17 cellular contexts compared by ENCODE assay signal in the genomic region with DNA sequence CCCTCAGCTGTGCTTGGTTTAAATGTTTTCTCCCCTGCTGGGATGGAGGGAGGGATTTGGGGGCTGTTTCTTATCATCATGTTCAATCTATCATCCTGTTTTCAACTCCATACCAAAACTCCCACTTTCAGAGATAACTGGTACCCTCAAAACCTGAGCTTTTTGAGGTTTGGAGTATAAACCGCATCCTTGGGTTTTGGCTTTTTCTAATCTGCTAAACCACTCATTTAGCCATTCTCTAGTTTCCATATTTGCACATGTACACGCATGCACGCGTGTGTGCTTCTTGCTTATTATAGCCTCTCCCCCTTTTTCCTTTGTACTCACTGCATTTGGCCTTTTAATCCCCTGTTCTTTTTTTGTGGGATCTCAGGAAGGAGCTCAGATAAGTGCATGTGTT.
DNase-seq lines count a peak whose midpoint lies in the region; ATAC-seq lines count a peak whose summit lies in the region.
"Had no signal": no experiment of that assay in that cellular context is flagged by ENCODE, and none has a peak within 500 bp of the region (broad histone marks: within the 10 kb centered on the region; RNA-seq: fewer than 3 reads in every experiment).

No MANE protein-coding gene starts in this region.

- no peaks in the 10 kb centered on the region for H3K36me3 Mint-ChIP-seq in stimulated activated naive CD8-positive, alpha-beta T cell treated with anti-CD3 and anti-CD28 coated beads, Interleukin-15, Interleukin-2, amounts not matched to agents 100 ng/mL and 50 ng/mL, for 24 hours (ENCODE audit: low read depth)
- no peaks in the 10 kb centered on the region for H3K36me3 Mint-ChIP-seq in T-cell
- H3K36me3 Mint-ChIP-seq in activated naive CD8-positive, alpha-beta T cell treated with anti-CD3 and anti-CD28 coated beads, Interleukin-2, amount 50 U/mL, for 24 hours (ENCODE audit: low read depth) = peaks cover 3% of the 10 kb centered on the region
- H3K36me3 Mint-ChIP-seq: memory B cell had no signal

- H3K9me3 Mint-ChIP-seq in stimulated activated naive CD8-positive, alpha-beta T cell treated with anti-CD3 and anti-CD28 coated beads, Interleukin-15, Interleukin-2, amounts not matched to agents 100 ng/mL and 50 ng/mL, for 24 hours = no peaks in the 10 kb centered on the region
- no peaks in the 10 kb centered on the region for H3K9me3 Mint-ChIP-seq in T-cell
- no peaks in the 10 kb centered on the region for H3K9me3 Mint-ChIP-seq in activated naive CD8-positive, alpha-beta T cell treated with anti-CD3 and anti-CD28 coated beads, Interleukin-2, amount 50 U/mL, for 24 hours
- H3K9me3 Mint-ChIP-seq: memory B cell had no signal

- peak overlapping the region; percentile 99 for H3K27ac Mint-ChIP-seq in stimulated activated naive CD8-positive, alpha-beta T cell treated with anti-CD3 and anti-CD28 coated beads, Interleukin-15, Interleukin-2, amounts not matched to agents 100 ng/mL and 50 ng/mL, for 24 hours
- peak overlapping the region; percentile 86 to 99 for H3K27ac Mint-ChIP-seq in T-cell
- peak overlapping the region; percentile 95 for H3K27ac Mint-ChIP-seq in activated naive CD8-positive, alpha-beta T cell treated with anti-CD3 and anti-CD28 coated beads, Interleukin-2, amount 50 U/mL, for 24 hours
- H3K27ac Mint-ChIP-seq: memory B cell had no signal

- CTCF ChIA-PET in T-cell (lab: Charles Lee) = interaction anchor here in 1 of 2 donors (0.5 kb wide), 1 partner anchor 103 kb away, joined by 3 read pairs; no protein-coding TSS in a partner anchor

- POLR2A ChIA-PET in T-cell (lab: Charles Lee) = no interaction called here

- H3K27me3 Mint-ChIP-seq in stimulated activated naive CD8-positive, alpha-beta T cell treated with anti-CD3 and anti-CD28 coated beads, Interleukin-15, Interleukin-2, amounts not matched to agents 100 ng/mL and 50 ng/mL, for 24 hours = no peaks in the 10 kb centered on the region
- H3K27me3 Mint-ChIP-seq in T-cell = no peaks in the 10 kb centered on the region
- peaks cover 2% of the 10 kb centered on the region for H3K27me3 Mint-ChIP-seq in activated naive CD8-positive, alpha-beta T cell treated with anti-CD3 and anti-CD28 coated beads, Interleukin-2, amount 50 U/mL, for 24 hours
- H3K27me3 Mint-ChIP-seq: memory B cell had no signal

- DNase-seq in stimulated activated naive CD8-positive, alpha-beta T cell treated with anti-CD3 and anti-CD28 coated beads, Interleukin-15, Interleukin-2, amounts not matched to agents 100 U/mL and 50 U/mL, for 24 hours = no peak
- no peak for DNase-seq in T-cell
- DNase-seq in activated naive CD8-positive, alpha-beta T cell treated with anti-CD3 and anti-CD28 coated beads, Interleukin-2, amount 50 U/mL, for 24 hours = no peak
- DNase-seq in NAMALWA (ENCODE audit: low spot score) = no peak
- DNase-seq in HPDE6-E6E7 (ENCODE audit: extremely low spot score) = no peak
- DNase-seq: activated T-cell treated with anti-CD3 and anti-CD28 coated beads, Interleukin-2, amount 50 U/mL, for 48 hours; amniotic stem cell; COR-L47; left cardiac atrium; NCI-H1436; NCI-H524; sigmoid colon; tibial artery had no signal

- peaks cover 84% of the 10 kb centered on the region for H3K4me1 Mint-ChIP-seq in stimulated activated naive CD8-positive, alpha-beta T cell treated with anti-CD3 and anti-CD28 coated beads, Interleukin-15, Interleukin-2, amounts not matched to agents 100 ng/mL and 50 ng/mL, for 24 hours (ENCODE audit: low read depth)
- peaks cover 77 to 79% (median 78%) of the 10 kb centered on the region in 3 donors for H3K4me1 Mint-ChIP-seq in T-cell
- peaks cover 85% of the 10 kb centered on the region for H3K4me1 Mint-ChIP-seq in activated naive CD8-positive, alpha-beta T cell treated with anti-CD3 and anti-CD28 coated beads, Interleukin-2, amount 50 U/mL, for 24 hours

- no peak for ATAC-seq in stimulated activated naive CD8-positive, alpha-beta T cell treated with anti-CD3 and anti-CD28 coated beads, Interleukin-15, Interleukin-2, amounts not matched to agents 100 U/mL and 50 U/mL, for 24 hours
- ATAC-seq in T-cell (replicated peaks in 1 of 4) = no peak
- no peak for ATAC-seq in activated naive CD8-positive, alpha-beta T cell treated with anti-CD3 and anti-CD28 coated beads, Interleukin-2, amount 50 U/mL, for 24 hours
- ATAC-seq in HG03520 (IDR thresholded peaks at IDR 0.05; ENCODE audit: unreplicated experiment) = no peak
- ATAC-seq: HCT116, left cardiac atrium had no signal

- H3K4me3 Mint-ChIP-seq in stimulated activated naive CD8-positive, alpha-beta T cell treated with anti-CD3 and anti-CD28 coated beads, Interleukin-15, Interleukin-2, amounts not matched to agents 100 ng/mL and 50 ng/mL, for 24 hours = peak overlapping the region; percentile 27
- peak overlapping the region in 1 of 3 donors; percentile 71 for H3K4me3 Mint-ChIP-seq in T-cell
- peak overlapping the region; percentile 43 for H3K4me3 Mint-ChIP-seq in activated naive CD8-positive, alpha-beta T cell treated with anti-CD3 and anti-CD28 coated beads, Interleukin-2, amount 50 U/mL, for 24 hours
